Comparison of ENCODE assay signal across 14 cellular contexts in genomic region chr1:91784616-91785015, GRCh38.
"Had no signal": no experiment of that assay in that cellular context is flagged by ENCODE, and none has a peak within 500 bp of the region (broad histone marks: within the 10 kb centered on the region; RNA-seq: fewer than 3 reads in every experiment).

No MANE protein-coding gene starts in this region.

- DNase-seq: activated CD4-positive, CD25-positive, alpha-beta regulatory T cell; activated effector memory CD4-positive, alpha-beta T cell treated with Interleukin-2 at 50 U/mL for 16 hours; activated T-cell treated with anti-CD3 and anti-CD28 coated beads, Interleukin-2, amount 50 U/mL, for 24 hours; amygdala; dorsolateral prefrontal cortex; foreskin fibroblast; kidney; naive thymus-derived CD4-positive, alpha-beta T cell; occipital lobe; SHP77 treated with DMSO at 0.1 percent for 48 hours; stimulated activated CD4-positive, alpha-beta T cell treated with anti-CD3 and anti-CD28 coated beads, Interleukin-2, amount 100 ng/mL, for 48 hours; stimulated activated naive CD4-positive, alpha-beta T cell treated with Interleukin-2 at 50 U/mL for 16 hours had no signal

- ATAC-seq: activated naive CD4-positive, alpha-beta T cell treated with anti-CD3 and anti-CD28 coated beads, Interleukin-2, amount 50 U/mL, for 72 hours; naive thymus-derived CD4-positive, alpha-beta T cell had no signal

- H3K4me3 ChIP-seq: dorsolateral prefrontal cortex, prostate gland had no signal

- H3K9me3 ChIP-seq: prostate gland had no signal

- H3K36me3 ChIP-seq: prostate gland had no signal
